Comparison of ENCODE assay signal across 10 cellular contexts in genomic region chr17:72501404-72502110, GRCh38.
DNase-seq lines count a peak whose midpoint lies in the region; ATAC-seq and TF ChIP-seq lines count a peak whose summit lies in the region.
"Had no signal": no experiment of that assay in that cellular context is flagged by ENCODE, and none has a peak within 500 bp of the region (broad histone marks: within the 10 kb centered on the region; RNA-seq: fewer than 3 reads in every experiment).

No MANE protein-coding gene starts in this region.

- ATAC-seq in upper lobe of right lung (peak; percentile 92), HG03354 (IDR thresholded peaks at IDR 0.05; ENCODE audit: poor library complexity, severe bottlenecking, unreplicated experiment) (no peak), PC-3 (no peak)

- no peak overlapping the region for H3K4me2 ChIP-seq in mammary epithelial cell (ENCODE audit: insufficient read depth, low read depth, low read length)
- H3K4me2 ChIP-seq in PC-3 (ENCODE audit: low read length) = no peak overlapping the region

- in situ Hi-C loops in mammary epithelial cell (cut with MboI; ENCODE audit: low sequenced_read_pairs in 2 of 2) = loop anchor here in 1 of 2 donors (25.0 kb wide), 1 partner anchor 1714 kb away; no protein-coding TSS in a partner anchor

- H3K27ac ChIP-seq in breast epithelium (peak overlapping the region; percentile 60 to 78), mammary epithelial cell (ENCODE audit: insufficient read depth, low read depth, low read length) (no peak overlapping the region), upper lobe of right lung (peak overlapping the region; percentile 45), PC-3 (ENCODE audit: low read length) (no peak overlapping the region)
- H3K27ac ChIP-seq: brain microvascular endothelial cell had no signal

- H2AFZ ChIP-seq in mammary epithelial cell (ENCODE audit: low read depth, low read length) = no peak overlapping the region
- H2AFZ ChIP-seq in PC-3 (ENCODE audit: low read length) = no peak overlapping the region

- CTCF ChIA-PET in mammary epithelial cell (lab: Charles Lee; ENCODE audit: low non-redundant PET) = no interaction called here
- CTCF ChIA-PET in PC-3 (lab: Charles Lee) = no interaction called here

- H3K9me3 ChIP-seq in breast epithelium (no peaks in the 10 kb centered on the region), mammary epithelial cell (replicated peaks; ENCODE audit: insufficient read depth, low read length) (no peaks in the 10 kb centered on the region), upper lobe of right lung (no peaks in the 10 kb centered on the region), PC-3 (ENCODE audit: low read length) (no peaks in the 10 kb centered on the region)

- H3K4me1 ChIP-seq in breast epithelium (no peaks in the 10 kb centered on the region), mammary epithelial cell (ENCODE audit: insufficient read depth, low read length) (peaks cover 4% of the 10 kb centered on the region), upper lobe of right lung (peaks cover 12% of the 10 kb centered on the region), PC-3 (ENCODE audit: insufficient read depth, low read length) (no peaks in the 10 kb centered on the region)

- POLR2A ChIA-PET in PC-3 (lab: Charles Lee; ENCODE audit: unreplicated experiment) = no interaction called here

- H3K36me3 ChIP-seq in breast epithelium = no peaks in the 10 kb centered on the region
- no peaks in the 10 kb centered on the region for H3K36me3 ChIP-seq in mammary epithelial cell (ENCODE audit: insufficient read depth, low read length)
- no peaks in the 10 kb centered on the region for H3K36me3 ChIP-seq in upper lobe of right lung
- H3K36me3 ChIP-seq in PC-3 (ENCODE audit: low read depth, low read length) = no peaks in the 10 kb centered on the region
- H3K36me3 ChIP-seq: brain microvascular endothelial cell had no signal

- BruUV-seq in mammary epithelial cell (replicated peaks; lab: Mats Ljungman, UMichigan) (no TSS peak), PC-3 (replicated peaks; lab: Mats Ljungman, UMichigan) (no TSS peak)

- TF ChIP-seq POLR2A in breast epithelium (IDR thresholded peaks at IDR 0.05) = no peak

- TF ChIP-seq CTCF in breast epithelium (IDR thresholded peaks at IDR 0.05) (peak in 1 of 3 donors; percentile 8), mammary epithelial cell (conservative IDR thresholded peaks at IDR 0.05 in 1 of 2, IDR thresholded peaks at IDR 0.05 in 1 of 2; ENCODE audit: extremely low read depth in 1 of 2, insufficient read depth in 1 of 2, low read depth in 1 of 2, low read length in 2 of 2) (no peak), epithelial cell of esophagus (IDR thresholded peaks at IDR 0.05; ENCODE audit: insufficient read depth, low read depth, low read length, missing control alignments) (no peak), upper lobe of right lung (IDR thresholded peaks at IDR 0.05) (no peak), PC-3 (conservative IDR thresholded peaks at IDR 0.05; ENCODE audit: low read depth, low read length) (no peak)

- no peak overlapping the region for H3K4me3 ChIP-seq in breast epithelium
- H3K4me3 ChIP-seq in mammary epithelial cell (replicated peaks in 1 of 3; ENCODE audit: insufficient read depth in 1 of 3, low read depth in 2 of 3, low read length in 3 of 3) = no peak overlapping the region
- H3K4me3 ChIP-seq in epithelial cell of esophagus (ENCODE audit: low read length) = no peak overlapping the region
- H3K4me3 ChIP-seq in upper lobe of right lung = no peak overlapping the region
- H3K4me3 ChIP-seq in PC-3 (ENCODE audit: low read length) = no peak overlapping the region

- H3F3A ChIP-seq in PC-3 (ENCODE audit: low read length, unreplicated experiment) = no peaks in the 10 kb centered on the region

- H3K9me2 ChIP-seq in PC-3 (replicated peaks; ENCODE audit: low read length) = no peaks in the 10 kb centered on the region

- H4K20me1 ChIP-seq in mammary epithelial cell (ENCODE audit: insufficient read depth, low read length) = peaks cover 8% of the 10 kb centered on the region
- H4K20me1 ChIP-seq in PC-3 (ENCODE audit: low read length) = peaks cover 23% of the 10 kb centered on the region

- H3K9ac ChIP-seq in mammary epithelial cell (ENCODE audit: insufficient read depth, low read length) = no peak overlapping the region
- H3K9ac ChIP-seq in PC-3 (ENCODE audit: low read length) = no peak overlapping the region

- DNase-seq in breast epithelium (ENCODE audit: low spot score in 2 of 2) = peak; percentile 33 to 74
- no peak for DNase-seq in mammary epithelial cell
- DNase-seq in epithelial cell of esophagus (ENCODE audit: low read depth) = peak; percentile 57
- DNase-seq in mucosa of gallbladder (ENCODE audit: low spot score) = peak; percentile 66
- peak; percentile 83 for DNase-seq in upper lobe of right lung
- no peak for DNase-seq in PC-3
- no peak for DNase-seq in SK-N-DZ (ENCODE audit: low spot score)
- DNase-seq: OCI-M1 had no signal

- dilution Hi-C loops in mammary epithelial cell (cut with HindIII; ENCODE audit: low sequenced_read_pairs) = no loop called here

- 89% methylated on average over 12 of the region's 18 CpGs for WGBS in mammary epithelial cell (ENCODE audit: low coverage, missing lambda C conversion rate)

- H3K79me2 ChIP-seq in mammary epithelial cell (ENCODE audit: insufficient read depth, low read length) = peaks cover 96% of the 10 kb centered on the region
- H3K79me2 ChIP-seq in PC-3 (ENCODE audit: low read length) = peaks cover 89% of the 10 kb centered on the region

- H3K27me3 ChIP-seq in breast epithelium (no peaks in the 10 kb centered on the region), mammary epithelial cell (ENCODE audit: insufficient read depth, low read length) (no peaks in the 10 kb centered on the region), upper lobe of right lung (no peaks in the 10 kb centered on the region), PC-3 (ENCODE audit: low read length) (no peaks in the 10 kb centered on the region)
- H3K27me3 ChIP-seq: brain microvascular endothelial cell had no signal

- intact Hi-C loops in breast epithelium (cut with DNase I; ENCODE audit: low total_unique reads) (no loop called here), mammary epithelial cell (cut with micrococcal nuclease) (no loop called here), upper lobe of right lung (cut with DNase I) (no loop called here), PC-3 (cut with micrococcal nuclease) (no loop called here)

Comparison
In these comparisons a context has a peak if more than half of its experiments do, and no peak if none do; other contexts are left out.
1. DNase-seq: peak in breast epithelium (2 of 2), epithelial cell of esophagus (single experiment), mucosa of gallbladder (single experiment) and upper lobe of right lung (single experiment); none in mammary epithelial cell (single experiment), PC-3 (single experiment) and SK-N-DZ (single experiment).
2. H3K27ac ChIP-seq: peak in breast epithelium (2 of 2) and upper lobe of right lung (single experiment); none in mammary epithelial cell (single experiment) and PC-3 (single experiment).